Comparison of ENCODE assay signal across 21 cellular contexts in genomic region chrX:144790148-144790547, GRCh38.
"Had no signal": no experiment of that assay in that cellular context is flagged by ENCODE, and none has a peak within 500 bp of the region (broad histone marks: within the 10 kb centered on the region; RNA-seq: fewer than 3 reads in every experiment).

No MANE protein-coding gene starts in this region.

- DNase-seq: KBM-7, MG63, NCI-H1092, NCI-H1436, NCI-H187, NCI-H2029, NCI-H2081 treated with DMSO at 0.1 percent for 48 hours, NCI-H2171, NCI-H226, NCI-H446, NCI-H510A, NCI-H524 treated with DMSO at 0.1 percent for 48 hours, NCI-H69, NCI-H774, PC-3, SHP77 treated with DMSO at 0.1 percent for 48 hours, SJCRH30 had no signal

- ATAC-seq: Panc1, PC-3 had no signal

- H3K27me3 ChIP-seq: MG63, SJCRH30 had no signal

- H3K36me3 ChIP-seq: MG63, SJCRH30 had no signal

- H3K4me3 ChIP-seq: MG63, SJCRH30, SK-N-MC had no signal

- H3K4me1 ChIP-seq: SJCRH30 had no signal

- H3K27ac ChIP-seq: HL-60, RWPE1, SJCRH30, SK-N-MC had no signal

- H3K9me3 ChIP-seq: MG63, SJCRH30 had no signal
